In the genomic region with DNA sequence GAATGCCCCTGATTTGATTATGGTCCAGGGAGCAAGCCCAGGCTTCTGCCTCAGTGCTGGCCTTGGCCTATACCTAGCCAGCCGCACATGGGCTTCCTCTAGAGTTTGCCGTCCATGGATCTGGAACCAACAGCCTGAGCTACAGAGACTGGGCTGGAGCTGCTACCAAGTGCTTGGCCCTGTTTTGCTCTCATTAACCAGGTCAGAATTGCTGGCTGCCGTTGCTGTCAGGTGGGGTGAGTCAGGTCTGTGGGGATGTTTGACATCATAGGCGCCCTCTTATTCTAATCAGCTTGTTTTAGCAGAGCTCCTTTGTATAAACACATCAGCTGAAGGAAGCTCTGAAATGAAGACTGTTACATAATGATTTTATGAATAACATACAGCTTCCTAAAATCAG, we compare ENCODE assay signal across 12 cellular contexts.
DNase-seq lines count a peak whose midpoint lies in the region; ATAC-seq, FAIRE-seq and TF ChIP-seq lines count a peak whose summit lies in the region.
"Had no signal": no experiment of that assay in that cellular context is flagged by ENCODE, and none has a peak within 500 bp of the region (broad histone marks: within the 10 kb centered on the region; RNA-seq: fewer than 3 reads in every experiment).

No MANE protein-coding gene starts in this region.

- dilution Hi-C loops in IMR-90 (cut with HindIII; ENCODE audit: low sequenced_read_pairs, unreplicated experiment): no loop called here

- no TSS peak for BruUV-seq in IMR-90 (replicated peaks; lab: Mats Ljungman, UMichigan)

- H3K9me3 Mint-ChIP-seq in CD4-positive, alpha-beta memory T cell: peaks cover 0 to 6% (median 0%) of the 10 kb centered on the region in 8 donors
- peaks cover 0 to 2% of the 10 kb centered on the region in 2 donors for H3K9me3 Mint-ChIP-seq in effector memory CD8-positive, alpha-beta T cell
- peaks cover 0 to 8% (median 2%) of the 10 kb centered on the region in 11 donors for H3K9me3 Mint-ChIP-seq in naive thymus-derived CD4-positive, alpha-beta T cell
- no peaks in the 10 kb centered on the region for H3K9me3 Mint-ChIP-seq in activated naive CD4-positive, alpha-beta T cell treated with anti-CD3 and anti-CD28 coated beads for 36 hours

- peaks cover 6 to 14% of the 10 kb centered on the region in 2 donors for H3K36me3 Mint-ChIP-seq in CD4-positive, alpha-beta memory T cell
- H3K36me3 Mint-ChIP-seq in effector memory CD8-positive, alpha-beta T cell (ENCODE audit: insufficient read depth): peaks cover 6% of the 10 kb centered on the region
- peaks cover 0 to 17% (median 4%) of the 10 kb centered on the region in 5 donors for H3K36me3 Mint-ChIP-seq in naive thymus-derived CD4-positive, alpha-beta T cell
- H3K36me3 Mint-ChIP-seq in activated naive CD4-positive, alpha-beta T cell treated with anti-CD3 and anti-CD28 coated beads for 36 hours (ENCODE audit: low read depth): no peaks in the 10 kb centered on the region

- H4K20me1 ChIP-seq in IMR-90 (ENCODE audit: insufficient read depth, low read length): no peaks in the 10 kb centered on the region

- TF ChIP-seq POLR2A in IMR-90 (IDR thresholded peaks at IDR 0.05; ENCODE audit: low read depth, low read length) (no peak), GM12891 (IDR thresholded peaks at IDR 0.05; ENCODE audit: low read depth, low read length) (no peak)

- no peak for FAIRE-seq in GM12891 (lab: Jason Lieb, UNC)

- no peaks in the 10 kb centered on the region for H3K27me3 ChIP-seq in CD4-positive, alpha-beta memory T cell (ENCODE audit: insufficient read depth, low read length)
- H3K27me3 ChIP-seq in IMR-90 (ENCODE audit: control insufficient read depth, insufficient read depth, low read length): no peaks in the 10 kb centered on the region
- H3K27me3 ChIP-seq in naive thymus-derived CD4-positive, alpha-beta T cell (ENCODE audit: control insufficient read depth in 2 of 2, insufficient read depth in 2 of 2, low read length in 2 of 2): no peaks in the 10 kb centered on the region

- H3K9me1 ChIP-seq in IMR-90 (ENCODE audit: insufficient read depth, low read length): peaks cover 3% of the 10 kb centered on the region; the same call in 1 of the 2 replicates

- TF ChIP-seq CTCF in IMR-90 (conservative IDR thresholded peaks at IDR 0.05; ENCODE audit: low read depth, low read length): no peak

- 0 out of 2 replicates have a peak overlapping the region, but pooled peaks have one; percentile 8 for H2AK5ac ChIP-seq in IMR-90 (ENCODE audit: low read depth, low read length)

- in situ Hi-C loops in IMR-90 (cut with MboI; ENCODE audit: low sequenced_read_pairs): no loop called here

- H3K9me3 ChIP-seq in CD4-positive, alpha-beta memory T cell (ENCODE audit: control insufficient read depth in 1 of 2, low read length in 2 of 2): no peaks in the 10 kb centered on the region
- H3K9me3 ChIP-seq in IMR-90 (ENCODE audit: control insufficient read depth, insufficient read depth, low read length): no peaks in the 10 kb centered on the region
- H3K9me3 ChIP-seq in naive thymus-derived CD4-positive, alpha-beta T cell (ENCODE audit: control insufficient read depth in 2 of 3, low read length in 3 of 3): no peaks in the 10 kb centered on the region
- H3K9me3 ChIP-seq: thoracic aorta had no signal

- peaks cover 45 to 66% (median 48%) of the 10 kb centered on the region in 4 donors for H3K4me1 Mint-ChIP-seq in CD4-positive, alpha-beta memory T cell
- peaks cover 41 to 45% of the 10 kb centered on the region in 2 donors for H3K4me1 Mint-ChIP-seq in effector memory CD8-positive, alpha-beta T cell (ENCODE audit: low read depth in 2 of 2)
- peaks cover 14 to 24% (median 16%) of the 10 kb centered on the region in 7 donors for H3K4me1 Mint-ChIP-seq in naive thymus-derived CD4-positive, alpha-beta T cell
- H3K4me1 Mint-ChIP-seq in activated naive CD4-positive, alpha-beta T cell treated with anti-CD3 and anti-CD28 coated beads for 36 hours (ENCODE audit: low read depth): peaks cover 12% of the 10 kb centered on the region

- 100% methylated on average over 1 of the region's 4 CpGs; no CpG with 5 or more reads in 1 of the 2 experiments for WGBS in IMR-90 (ENCODE audit: extremely low coverage in 2 of 2, insufficient read length in 1 of 2), 2 experiments

- H3K4ac ChIP-seq in IMR-90 (ENCODE audit: low read depth, low read length): 0 out of 2 replicates have a peak overlapping the region, but pooled peaks have one; percentile 2

- ATAC-seq in IMR-90 (ENCODE audit: low read depth) (peak; percentile 64), HG02763 (IDR thresholded peaks at IDR 0.05; ENCODE audit: unreplicated experiment) (no peak)
- peak; percentile 87 for ATAC-seq in effector memory CD8-positive, alpha-beta T cell (replicated peaks)
- ATAC-seq in naive thymus-derived CD4-positive, alpha-beta T cell: peak; percentile 20

- H4K5ac ChIP-seq in IMR-90 (ENCODE audit: low read depth, low read length): peak overlapping the region; percentile 19; the same call in 1 of the 2 replicates

- H3K14ac ChIP-seq in IMR-90 (replicated peaks; ENCODE audit: low read depth, low read length): no peak overlapping the region

- H2AFZ ChIP-seq in IMR-90 (replicated peaks; ENCODE audit: low read length, poor library complexity): no peak overlapping the region

- H2BK15ac ChIP-seq in IMR-90 (ENCODE audit: low read depth, low read length): no peak overlapping the region

- H3K27ac Mint-ChIP-seq in CD4-positive, alpha-beta memory T cell: peak overlapping the region in 6 of 7 donors; percentile 24 to 79 (median 66)
- H3K27ac Mint-ChIP-seq in effector memory CD8-positive, alpha-beta T cell: peak overlapping the region; percentile 69 to 84
- H3K27ac Mint-ChIP-seq in naive thymus-derived CD4-positive, alpha-beta T cell: peak overlapping the region in 1 of 9 donors; percentile 4
- no peak overlapping the region for H3K27ac Mint-ChIP-seq in activated naive CD4-positive, alpha-beta T cell treated with anti-CD3 and anti-CD28 coated beads for 36 hours

- H3K79me1 ChIP-seq in IMR-90 (ENCODE audit: low read depth in 1 of 2, low read length in 2 of 2): peaks cover 0 to 8% of the 10 kb centered on the region in 2 experiments; a peak in 1 of 4 replicates

- no peak for TF ChIP-seq RAD21 in IMR-90 (IDR thresholded peaks at IDR 0.05; ENCODE audit: low read length)

- peak overlapping the region; percentile 17; the same call in 1 of the 2 replicates for H3K18ac ChIP-seq in IMR-90 (ENCODE audit: low read depth, low read length)

- intact Hi-C loops in CD4-positive, alpha-beta memory T cell (cut with micrococcal nuclease): no loop called here
- intact Hi-C loops in IMR-90 (cut with micrococcal nuclease): no loop called here
- intact Hi-C loops in naive thymus-derived CD4-positive, alpha-beta T cell (cut with micrococcal nuclease): no loop called here
- intact Hi-C loops in activated naive CD4-positive, alpha-beta T cell treated with anti-CD3 and anti-CD28 coated beads for 36 hours (cut with micrococcal nuclease): no loop called here

- no peak overlapping the region for H3K9ac ChIP-seq in IMR-90 (ENCODE audit: low read depth, low read length)

- H3K4me3 Mint-ChIP-seq in CD4-positive, alpha-beta memory T cell: peak overlapping the region in 2 of 8 donors; percentile 1 to 16
- no peak overlapping the region for H3K4me3 Mint-ChIP-seq in effector memory CD8-positive, alpha-beta T cell
- H3K4me3 Mint-ChIP-seq in naive thymus-derived CD4-positive, alpha-beta T cell: no peak overlapping the region
- H3K4me3 Mint-ChIP-seq in activated naive CD4-positive, alpha-beta T cell treated with anti-CD3 and anti-CD28 coated beads for 36 hours: no peak overlapping the region

- H2AK9ac ChIP-seq in IMR-90 (replicated peaks; ENCODE audit: low read depth, low read length, poor library complexity): no peak overlapping the region

- no peak overlapping the region for H3K23ac ChIP-seq in IMR-90 (ENCODE audit: low read depth, low read length)

- H3K36me3 ChIP-seq in CD4-positive, alpha-beta memory T cell (ENCODE audit: insufficient read depth, low read length): no peaks in the 10 kb centered on the region
- no peaks in the 10 kb centered on the region for H3K36me3 ChIP-seq in IMR-90 (ENCODE audit: control insufficient read depth, insufficient read depth, low read length)
- H3K36me3 ChIP-seq in naive thymus-derived CD4-positive, alpha-beta T cell (ENCODE audit: control insufficient read depth in 2 of 3, insufficient read depth in 3 of 3, low read length in 3 of 3): no peaks in the 10 kb centered on the region
- H3K36me3 ChIP-seq: thoracic aorta had no signal

- no peak overlapping the region for H3K27ac ChIP-seq in CD4-positive, alpha-beta memory T cell (ENCODE audit: low read depth, low read length)
- H3K27ac ChIP-seq in IMR-90 (ENCODE audit: insufficient read depth, low read length): 0 out of 2 replicates have a peak overlapping the region, but pooled peaks have one; percentile 4
- H3K27ac ChIP-seq in naive thymus-derived CD4-positive, alpha-beta T cell (ENCODE audit: low read depth, low read length): no peak overlapping the region

- H2BK120ac ChIP-seq in IMR-90 (ENCODE audit: low read depth, low read length): no peak overlapping the region; the same call in 1 of the 2 replicates

- peak in 3 of 5 donors; percentile 17 to 58 (median 19) for DNase-seq in CD4-positive, alpha-beta memory T cell
- DNase-seq in IMR-90: peak; percentile 85
- no peak for DNase-seq in effector memory CD8-positive, alpha-beta T cell
- no peak for DNase-seq in naive thymus-derived CD4-positive, alpha-beta T cell
- no peak for DNase-seq in activated naive CD4-positive, alpha-beta T cell treated with anti-CD3 and anti-CD28 coated beads for 36 hours
- no peak for DNase-seq in middle frontal gyrus (ENCODE audit: extremely low spot score, low spot score)
- no peak for DNase-seq in GM12891 (ENCODE audit: insufficient read length, low spot score)
- DNase-seq: Kasumi-1, NCI-H2107, retina had no signal

- 0 out of 2 replicates have a peak overlapping the region, but pooled peaks have one; percentile 14 for H2BK20ac ChIP-seq in IMR-90 (ENCODE audit: low read depth, low read length)

- H3K4me2 ChIP-seq in IMR-90 (ENCODE audit: low read depth, low read length): peak overlapping the region; percentile 28

- no peak overlapping the region for H3K4me3 ChIP-seq in CD4-positive, alpha-beta memory T cell (ENCODE audit: low read length in 2 of 2)
- no peak overlapping the region for H3K4me3 ChIP-seq in IMR-90 (ENCODE audit: insufficient read depth, low read depth, low read length)
- H3K4me3 ChIP-seq in naive thymus-derived CD4-positive, alpha-beta T cell (ENCODE audit: low read length): no peak overlapping the region
- H3K4me3 ChIP-seq: thoracic aorta had no signal

- POLR2A ChIA-PET in CD4-positive, alpha-beta memory T cell (lab: Charles Lee; ENCODE audit: partially characterized antibody): interaction anchor here (0.9 kb wide), 1 partner anchor 249 kb away, joined by 3 read pairs; no protein-coding TSS in a partner anchor
- POLR2A ChIA-PET in IMR-90 (lab: Charles Lee; ENCODE audit: unreplicated experiment): no interaction called here
- POLR2A ChIA-PET in naive thymus-derived CD4-positive, alpha-beta T cell (lab: Charles Lee): no interaction called here

- peak overlapping the region; percentile 12 for H2BK5ac ChIP-seq in IMR-90 (ENCODE audit: low read depth, low read length, poor library complexity, severe bottlenecking)

- no peak overlapping the region for H4K8ac ChIP-seq in IMR-90 (ENCODE audit: low read depth in 2 of 2, low read length in 2 of 2)

- CTCF ChIA-PET in CD4-positive, alpha-beta memory T cell (lab: Charles Lee; ENCODE audit: partially characterized antibody): interaction anchor here (0.7 to 1.5 kb wide), 4 partner anchors 9 to 81 kb away, joined by 3 to 6 read pairs (median 3); no protein-coding TSS in a partner anchor
- CTCF ChIA-PET in IMR-90 (lab: Yijun Ruan, JAX): interaction anchor here (0.8 to 1.3 kb wide), 2 partner anchors 10 to 419 kb away, joined by 4 to 6 read pairs; no protein-coding TSS in a partner anchor
- CTCF ChIA-PET in naive thymus-derived CD4-positive, alpha-beta T cell (lab: Charles Lee): no interaction called here
- CTCF ChIA-PET in activated naive CD4-positive, alpha-beta T cell treated with anti-CD3 and anti-CD28 coated beads for 36 hours (lab: Charles Lee): interaction anchor here (1.0 to 1.6 kb wide), 2 partner anchors 20 to 347 kb away, joined by 3 to 6 read pairs; no protein-coding TSS in a partner anchor

- no peak overlapping the region for H3K56ac ChIP-seq in IMR-90 (ENCODE audit: extremely low read depth, insufficient read depth, low read length)

- no peak overlapping the region for H4K91ac ChIP-seq in IMR-90 (ENCODE audit: insufficient read depth, low read depth, low read length)

- H3K27me3 Mint-ChIP-seq in CD4-positive, alpha-beta memory T cell: no peaks in the 10 kb centered on the region
- H3K27me3 Mint-ChIP-seq in effector memory CD8-positive, alpha-beta T cell: no peaks in the 10 kb centered on the region
- no peaks in the 10 kb centered on the region for H3K27me3 Mint-ChIP-seq in naive thymus-derived CD4-positive, alpha-beta T cell
- H3K27me3 Mint-ChIP-seq in activated naive CD4-positive, alpha-beta T cell treated with anti-CD3 and anti-CD28 coated beads for 36 hours (ENCODE audit: low read depth): no peaks in the 10 kb centered on the region

- H3K4me1 ChIP-seq in CD4-positive, alpha-beta memory T cell (ENCODE audit: insufficient read depth, low read length): peaks cover 24% of the 10 kb centered on the region
- peaks cover 9% of the 10 kb centered on the region for H3K4me1 ChIP-seq in IMR-90 (ENCODE audit: control insufficient read depth, insufficient read depth, low read length)
- H3K4me1 ChIP-seq in naive thymus-derived CD4-positive, alpha-beta T cell (ENCODE audit: control insufficient read depth in 2 of 2, insufficient read depth in 2 of 2, low read length in 2 of 2): peaks cover 0 to 6% of the 10 kb centered on the region in 2 donors

Comparison
In these comparisons a context has a peak if more than half of its experiments do, and no peak if none do; other contexts are left out.
1. DNase-seq: peak in CD4-positive, alpha-beta memory T cell (3 of 5) and IMR-90 (single experiment); none in effector memory CD8-positive, alpha-beta T cell (0 of 3), naive thymus-derived CD4-positive, alpha-beta T cell (0 of 9), activated naive CD4-positive, alpha-beta T cell treated with anti-CD3 and anti-CD28 coated beads for 36 hours (single experiment), middle frontal gyrus (single experiment) and GM12891 (single experiment).